In the genomic region with DNA sequence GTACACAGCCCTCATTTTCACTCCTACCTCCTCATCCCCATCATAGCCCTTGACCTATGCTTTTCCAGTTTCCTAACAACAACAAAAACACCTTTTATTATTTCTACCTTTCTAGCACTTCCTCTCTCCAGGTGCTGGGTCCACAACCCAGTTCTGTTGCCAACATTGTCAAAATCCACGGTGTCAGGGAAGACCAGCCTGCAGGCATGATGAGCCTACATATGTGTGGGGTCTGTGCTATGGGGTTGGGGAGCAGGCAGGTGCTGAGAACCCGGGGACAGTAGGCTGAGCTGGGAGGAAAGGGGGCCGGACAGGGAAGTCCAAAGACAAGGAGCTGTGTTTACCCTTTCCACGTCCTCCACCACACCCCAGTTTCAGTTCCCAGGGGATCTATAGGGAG, we compare ENCODE assay signal across 8 cellular contexts. TPM values are rescaled to one million over a fixed set of nuclear protein-coding genes. Genes with fewer than 3 reads are reported as not detected.
DNase-seq lines count a peak whose midpoint lies in the region; ATAC-seq and TF ChIP-seq lines count a peak whose summit lies in the region.

No MANE protein-coding gene starts in this region.

- peak overlapping the region; percentile 61; the same call in 1 of the 2 replicates for H3K9ac ChIP-seq in HUES64 (ENCODE audit: low read depth, low read length)

- H3K27ac Mint-ChIP-seq in central memory CD8-positive, alpha-beta T cell (ENCODE audit: low read depth) = peak overlapping the region; percentile 93

- H3K9me3 ChIP-seq in HUES64 (ENCODE audit: insufficient read depth, low read depth, low read length) (no peaks in the 10 kb centered on the region), muscle layer of duodenum (ENCODE audit: control insufficient read depth in 1 of 2, low read length in 2 of 2) (no peaks in the 10 kb centered on the region)

- H3K9me3 Mint-ChIP-seq in central memory CD8-positive, alpha-beta T cell = no peaks in the 10 kb centered on the region

- ATAC-seq in central memory CD8-positive, alpha-beta T cell (replicated peaks; ENCODE audit: extremely low read depth, poor library complexity, severe bottlenecking) = no peak
- ATAC-seq in HG03439 (IDR thresholded peaks at IDR 0.05; ENCODE audit: unreplicated experiment) (no peak), GM21529 (IDR thresholded peaks at IDR 0.05; ENCODE audit: unreplicated experiment) (no peak)

- H3K27ac ChIP-seq in 22Rv1 (peak overlapping the region; percentile 59; the same call in 1 of the 2 replicates), HUES64 (ENCODE audit: low read depth, low read length) (no peak overlapping the region), muscle layer of duodenum (ENCODE audit: low read length) (peak overlapping the region; percentile 92)

- peaks cover 24% of the 10 kb centered on the region for H3K36me3 Mint-ChIP-seq in central memory CD8-positive, alpha-beta T cell (ENCODE audit: insufficient read depth)

- H3K36me3 ChIP-seq in HUES64 (ENCODE audit: insufficient read depth, low read length) (peaks cover 33% of the 10 kb centered on the region), muscle layer of duodenum (ENCODE audit: control insufficient read depth in 1 of 2, insufficient read depth in 2 of 2, low read length in 2 of 2) (peaks cover 26 to 30% of the 10 kb centered on the region in 2 donors)

- H3K4me1 ChIP-seq in HUES64 (ENCODE audit: insufficient read depth, low read length) (peaks cover 4% of the 10 kb centered on the region), muscle layer of duodenum (ENCODE audit: control insufficient read depth in 1 of 2, insufficient read depth in 2 of 2, low read length in 2 of 2) (peaks cover 8 to 29% of the 10 kb centered on the region in 2 donors)

- no peak for TF ChIP-seq CTCF in 22Rv1 (IDR thresholded peaks at IDR 0.05)

- 75% methylated on average over 3 of the region's 4 CpGs for WGBS in HUES64

- peaks cover 36% of the 10 kb centered on the region for H3K4me1 Mint-ChIP-seq in central memory CD8-positive, alpha-beta T cell

- no peaks in the 10 kb centered on the region for H3K27me3 Mint-ChIP-seq in central memory CD8-positive, alpha-beta T cell

- DNase-seq in central memory CD8-positive, alpha-beta T cell (ENCODE audit: low spot score in 2 of 2) = no peak
- no peak for DNase-seq in putamen (ENCODE audit: low spot score)
- no peak for DNase-seq in SKM-1 (lab: John Stamatoyannopoulos, UW; ENCODE audit: unreplicated experiment)

- H3K27me3 ChIP-seq in HUES64 (ENCODE audit: insufficient read depth, low read length) = peaks cover 18% of the 10 kb centered on the region; the same call in 1 of the 2 replicates
- H3K27me3 ChIP-seq in muscle layer of duodenum (ENCODE audit: low read depth, low read length) = no peaks in the 10 kb centered on the region

- peak overlapping the region; percentile 83 for H3K4me3 ChIP-seq in HUES64 (ENCODE audit: low read length)
- H3K4me3 ChIP-seq in muscle layer of duodenum (ENCODE audit: low read depth in 1 of 2, low read length in 2 of 2) = peak overlapping the region; percentile 86 to 94

- H3K4me3 Mint-ChIP-seq in central memory CD8-positive, alpha-beta T cell = peak overlapping the region; percentile 78

RNA-seq across cellular contexts. Expression of a gene that starts 0.7 kb away (rescaled TPM):
- 63.3 TPM for polyA plus RNA-seq in HUES64 (2013, experiment 1 of 2)
- polyA plus RNA-seq in HUES64 (2013, experiment 2 of 2) = 51.4 TPM

RNA-seq across cellular contexts. Expression of a gene that starts 3.1 kb away (rescaled TPM):
- not detected for polyA plus RNA-seq in HUES64 (2013, experiment 1 of 2)
- polyA plus RNA-seq in HUES64 (2013, experiment 2 of 2) = not detected

RNA-seq across cellular contexts. Expression of a gene that starts 15.7 kb away (rescaled TPM):
- polyA plus RNA-seq in HUES64 (2013, experiment 1 of 2) = 23.7 TPM
- 26.6 TPM for polyA plus RNA-seq in HUES64 (2013, experiment 2 of 2)

RNA-seq across cellular contexts. Expression of a gene that starts 34.6 kb away (rescaled TPM):
- polyA plus RNA-seq in HUES64 (2013, experiment 1 of 2) = 4.8 TPM
- 12.9 TPM for polyA plus RNA-seq in HUES64 (2013, experiment 2 of 2)

RNA-seq across cellular contexts. Expression of a gene that starts 41.2 kb away (rescaled TPM):
- 0.90 TPM for polyA plus RNA-seq in HUES64 (2013, experiment 1 of 2)
- polyA plus RNA-seq in HUES64 (2013, experiment 2 of 2) = 4.0 TPM
